In the genomic region with DNA sequence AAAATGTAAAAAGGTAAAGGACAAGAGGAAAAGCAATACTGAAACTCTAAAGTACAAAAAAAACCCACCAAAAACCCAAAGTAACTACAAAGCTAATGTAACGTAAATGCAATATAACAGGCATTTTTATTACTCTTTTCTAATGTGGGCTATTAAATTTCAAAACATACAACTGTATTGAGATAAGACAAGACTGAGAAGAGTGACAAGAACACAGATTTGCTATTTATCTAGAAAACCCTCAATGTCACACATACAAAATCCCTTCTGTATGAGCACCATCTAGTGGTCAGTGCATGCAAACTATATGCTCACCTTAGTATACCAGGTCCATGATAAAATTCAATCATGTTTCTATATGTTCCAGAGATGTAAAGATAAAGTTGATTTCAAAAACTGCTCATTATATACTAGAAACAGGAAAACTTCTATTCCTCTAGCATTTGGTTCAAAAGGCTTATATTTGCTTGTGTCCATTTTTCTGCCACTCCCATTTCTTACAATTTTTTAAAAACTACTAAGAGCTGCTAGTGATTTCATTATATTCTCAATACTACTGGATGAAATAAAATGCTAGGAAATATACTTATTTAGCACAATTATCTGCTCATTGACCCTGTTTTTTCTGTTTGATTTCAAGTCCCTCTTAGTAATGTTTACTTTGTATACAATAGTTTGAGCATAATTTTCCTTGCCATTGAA, we compare ENCODE assay signal across 9 cellular contexts.
A peak's percentile ranks its signal among the peaks of the same experiment; 100 is the strongest.
DNase-seq lines count a peak whose midpoint lies in the region; ATAC-seq and TF ChIP-seq lines count a peak whose summit lies in the region.
"Had no signal": no experiment of that assay in that cellular context is flagged by ENCODE, and none has a peak within 500 bp of the region (broad histone marks: within the 10 kb centered on the region; RNA-seq: fewer than 3 reads in every experiment).

No MANE protein-coding gene starts in this region.

- peak; percentile 59 for ATAC-seq in HG03108 (IDR thresholded peaks at IDR 0.05; ENCODE audit: unreplicated experiment)
- peak; percentile 91 for ATAC-seq in activated naive CD8-positive, alpha-beta T cell treated with anti-CD3 and anti-CD28 coated beads, Interleukin-2, amount 50 U/mL, for 24 hours
- peak in 6 of 8 donors; percentile 52 to 77 (median 66) for ATAC-seq in heart right ventricle
- no peak for ATAC-seq in HG02885 (IDR thresholded peaks at IDR 0.05; ENCODE audit: poor library complexity, unreplicated experiment)

- intact Hi-C loops in heart right ventricle (cut with DNase I): loop anchor here (1.0 to 10.0 kb wide), 10 partner anchors 122 to 212 kb away; no protein-coding TSS in a partner anchor

- peaks cover 0 to 14% (median 5%) of the 10 kb centered on the region in 9 donors for H3K4me1 ChIP-seq in heart right ventricle
- H3K4me1 ChIP-seq: HAP-1 had no signal

- H3K27me3 Mint-ChIP-seq in activated naive CD8-positive, alpha-beta T cell treated with anti-CD3 and anti-CD28 coated beads, Interleukin-2, amount 50 U/mL, for 24 hours: no peaks in the 10 kb centered on the region

- peaks cover 16% of the 10 kb centered on the region for H3K4me1 Mint-ChIP-seq in activated naive CD8-positive, alpha-beta T cell treated with anti-CD3 and anti-CD28 coated beads, Interleukin-2, amount 50 U/mL, for 24 hours

- H3K27ac Mint-ChIP-seq in activated naive CD8-positive, alpha-beta T cell treated with anti-CD3 and anti-CD28 coated beads, Interleukin-2, amount 50 U/mL, for 24 hours: no peak overlapping the region

- H3K4me3 Mint-ChIP-seq in activated naive CD8-positive, alpha-beta T cell treated with anti-CD3 and anti-CD28 coated beads, Interleukin-2, amount 50 U/mL, for 24 hours: no peak overlapping the region

- WGBS in heart right ventricle, 2 donors: 69 to 87% methylated on average over 1 of the region's 1 CpG

- H3K27me3 ChIP-seq in heart right ventricle: no peaks in the 10 kb centered on the region

- TF ChIP-seq CTCF in 22Rv1 (IDR thresholded peaks at IDR 0.05): peak; percentile 89
- peak; percentile 55 to 88 (median 83) for TF ChIP-seq CTCF in heart right ventricle (IDR thresholded peaks at IDR 0.05)
- TF ChIP-seq CTCF in retinal pigment epithelial cell (conservative IDR thresholded peaks at IDR 0.05; ENCODE audit: low read depth, low read length): peak; percentile 82

- no peak overlapping the region for H3K27ac ChIP-seq in 22Rv1
- H3K27ac ChIP-seq in heart right ventricle: no peak overlapping the region

- no peaks in the 10 kb centered on the region for H3K9me3 ChIP-seq in heart right ventricle
- H3K9me3 ChIP-seq: HAP-1 had no signal

- H3K4me3 ChIP-seq in heart right ventricle (no peak overlapping the region), retinal pigment epithelial cell (ENCODE audit: low read length) (no peak overlapping the region)
- H3K4me3 ChIP-seq: HAP-1 had no signal

- DNase-seq in EL: peak; percentile 58
- DNase-seq in NCI-H460 (ENCODE audit: extremely low read depth, low read depth): peak; percentile 60
- DNase-seq in activated naive CD8-positive, alpha-beta T cell treated with anti-CD3 and anti-CD28 coated beads, Interleukin-2, amount 50 U/mL, for 24 hours: no peak
- peak in 1 of 2 donors; percentile 21 for DNase-seq in heart right ventricle
- peak; percentile 14 for DNase-seq in retinal pigment epithelial cell (ENCODE audit: low read depth)

- peaks cover 7% of the 10 kb centered on the region for H3K36me3 Mint-ChIP-seq in activated naive CD8-positive, alpha-beta T cell treated with anti-CD3 and anti-CD28 coated beads, Interleukin-2, amount 50 U/mL, for 24 hours (ENCODE audit: low read depth)

- H3K36me3 ChIP-seq in heart right ventricle: peaks cover 0 to 5% (median 0%) of the 10 kb centered on the region in 9 donors
- H3K36me3 ChIP-seq: HAP-1 had no signal

- H3K9me3 Mint-ChIP-seq in activated naive CD8-positive, alpha-beta T cell treated with anti-CD3 and anti-CD28 coated beads, Interleukin-2, amount 50 U/mL, for 24 hours: no peaks in the 10 kb centered on the region
